In the genomic region with DNA sequence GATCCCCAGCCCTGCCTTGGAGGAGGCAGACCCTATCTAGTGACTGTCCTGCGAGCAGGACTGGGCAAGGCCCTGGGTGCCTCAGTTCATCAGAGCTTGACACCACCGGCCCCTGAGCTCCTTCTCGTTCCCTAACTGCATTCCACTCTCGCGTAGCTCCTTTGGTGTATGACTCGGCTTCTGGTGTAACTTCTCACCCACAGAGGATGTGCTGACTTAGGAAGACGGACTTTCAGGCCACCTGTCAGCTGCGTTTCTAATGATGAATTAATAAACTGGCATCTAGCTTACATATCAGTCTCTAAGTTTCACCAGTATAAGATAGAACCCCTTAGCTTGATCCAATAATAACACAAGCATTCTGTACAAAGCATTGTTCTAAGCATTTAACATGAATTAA, we compare ENCODE assay signal across 31 cellular contexts. TPM values are rescaled to one million over a fixed set of nuclear protein-coding genes. Genes with fewer than 3 reads are reported as not detected.
"Had no signal": no experiment of that assay in that cellular context is flagged by ENCODE, and none has a peak within 500 bp of the region (broad histone marks: within the 10 kb centered on the region; RNA-seq: fewer than 3 reads in every experiment).

No MANE protein-coding gene starts in this region.

- H3K4me1 ChIP-seq: left lung, lower lobe of right lung, neural progenitor cell, parathyroid adenoma, psoas muscle, right lobe of liver, stomach, testis, thyroid gland, transverse colon, upper lobe of left lung had no signal

- H3K79me2 ChIP-seq: parathyroid adenoma had no signal

- H3K9ac ChIP-seq: neural progenitor cell, parathyroid adenoma had no signal

- H3K4me3 ChIP-seq: left lung, lower lobe of right lung, neural progenitor cell, psoas muscle, right lobe of liver, skin epidermis, stomach, testis, thyroid gland, transverse colon, upper lobe of left lung had no signal

- ATAC-seq: left colon; left lung; lower lobe of right lung; natural killer cell; psoas muscle; right lobe of liver; stimulated activated naive B cell treated with anti-CD40 and anti-IgM and Interleukin-4, amounts not matched to agents 10 μg/mL and 1 μg/mL and 100 μg/mL, for 72 hours; stimulated activated naive CD8-positive, alpha-beta T cell treated with anti-CD3 and anti-CD28 coated beads, Interleukin-15, Interleukin-2, amounts not matched to agents 100 U/mL and 50 U/mL, for 24 hours had no signal

- H2AFZ ChIP-seq: neural progenitor cell, parathyroid adenoma had no signal

- H3K4me2 ChIP-seq: neural progenitor cell had no signal

- H3K27me3 ChIP-seq: left lung, neural progenitor cell, right lobe of liver, testis, thyroid gland, upper lobe of left lung had no signal

- H3K36me3 ChIP-seq: left lung, lower lobe of right lung, neural progenitor cell, neutrophil, right lobe of liver, stomach, thyroid gland, transverse colon, upper lobe of left lung had no signal

- DNase-seq: hypothalamus; immature natural killer cell; kidney; left colon; lower lobe of right lung; mammary epithelial cell; mesenchymal stem cell; naive B cell; natural killer cell; nephron progenitor cell; occipital lobe; psoas muscle; right lobe of liver; stimulated activated CD4-positive, alpha-beta T cell treated with anti-CD3 and anti-CD28 coated beads, Interleukin-12 subunit alpha, Interleukin-12 subunit beta, amount 100 ng/mL, for 4 hours; stimulated activated CD4-positive, alpha-beta T cell treated with anti-CD3 and anti-CD28 coated beads, Interleukin-15, amount 100 ng/mL, for 24 hours; stimulated activated CD4-positive, alpha-beta T cell treated with anti-CD3 and anti-CD28 coated beads, Interleukin-2, amount 100 ng/mL, for 24 hours; stimulated activated CD4-positive, alpha-beta T cell treated with anti-CD3 and anti-CD28 coated beads, Interleukin-4, amount 100 ng/mL, for 1 hour; stimulated activated naive B cell treated with anti-CD40 and anti-IgM and Interleukin-4, amounts not matched to agents 10 μg/mL and 1 μg/mL and 100 μg/mL, for 72 hours; stimulated activated naive CD8-positive, alpha-beta T cell treated with anti-CD3 and anti-CD28 coated beads, Interleukin-15, Interleukin-2, amounts not matched to agents 100 U/mL and 50 U/mL, for 24 hours; stomach; testis; thyroid gland; transverse colon; upper lobe of left lung had no signal

- FAIRE-seq: islet of Langerhans, kidney had no signal

- H3K27ac ChIP-seq: left lung, lower lobe of right lung, neural progenitor cell, neutrophil, parathyroid adenoma, psoas muscle, right lobe of liver, skin epidermis, stomach, testis, thyroid gland, transverse colon, upper lobe of left lung had no signal

- H3K9me3 ChIP-seq: left lung, lower lobe of right lung, neutrophil, psoas muscle, right lobe of liver, stomach, testis, thyroid gland, transverse colon, upper lobe of left lung had no signal

RNA-seq across cellular contexts. Expression of a gene that starts 25.9 kb away (rescaled TPM):
- total RNA-seq: mucosa of gallbladder had no signal
- polyA plus RNA-seq: immature natural killer cell had no signal
